ENCODE assay signal across 2 cellular contexts in genomic region chr10:109982812-109983211, GRCh38.
TF ChIP-seq lines count a peak whose summit lies in the region.

No MANE protein-coding gene starts in this region.

TF ChIP-seq in SK-N-SH, 30 proteins besides CTCF, POLR2A, EP300 and RAD21 (continued from another document):
- TF ChIP-seq GABPA (IDR thresholded peaks at IDR 0.05; ENCODE audit: low read depth) (no peak), USF2 (IDR thresholded peaks at IDR 0.05; ENCODE audit: borderline replicate concordance, low read depth, low read length) (no peak), RFX5 (IDR thresholded peaks at IDR 0.05; ENCODE audit: low read length) (no peak), CHD2 (IDR thresholded peaks at IDR 0.05; ENCODE audit: low read length, partially characterized antibody) (no peak), NFIC (IDR thresholded peaks at IDR 0.05; ENCODE audit: borderline replicate concordance) (no peak), FOSL2 (IDR thresholded peaks at IDR 0.05; ENCODE audit: borderline replicate concordance, low read depth) (no peak), NRF1 (IDR thresholded peaks at IDR 0.05; ENCODE audit: low read depth, low read length) (no peak), ZBTB33 (IDR thresholded peaks at IDR 0.05; ENCODE audit: borderline replicate concordance, low read depth) (no peak), REST (IDR thresholded peaks at IDR 0.05; ENCODE audit: low read depth, low read length) (no peak), MAX (IDR thresholded peaks at IDR 0.05; ENCODE audit: low read depth) (no peak), YY1 (IDR thresholded peaks at IDR 0.05; ENCODE audit: low read depth) (no peak), SIN3A (IDR thresholded peaks at IDR 0.05; ENCODE audit: borderline replicate concordance, low read depth, low read length) (no peak)

TF ChIP-seq in SK-N-SH treated with all-trans-retinoic acid at 6 μM for 48 hours, 23 proteins besides CTCF, POLR2A, EP300 and RAD21 (continued from another document):
- no peak for TF ChIP-seq TSHZ2 (CRISPR knock-in tag; IDR thresholded peaks at IDR 0.05)
- TF ChIP-seq PATZ1 (CRISPR knock-in tag; IDR thresholded peaks at IDR 0.05; ENCODE audit: borderline replicate concordance) = no peak
- no peak for TF ChIP-seq GLIS3 (CRISPR knock-in tag; IDR thresholded peaks at IDR 0.05)
- no peak for TF ChIP-seq TCF4 (CRISPR knock-in tag; IDR thresholded peaks at IDR 0.05; ENCODE audit: borderline replicate concordance)
- no peak for TF ChIP-seq CREB5 (CRISPR knock-in tag; IDR thresholded peaks at IDR 0.05; ENCODE audit: low read depth)
- TF ChIP-seq TOX (CRISPR knock-in tag; IDR thresholded peaks at IDR 0.05; ENCODE audit: borderline replicate concordance) = no peak
